Comparison of ENCODE assay signal across 7 cellular contexts in genomic region chr2:23926750-23927627, GRCh38. TPM values are rescaled to one million over a fixed set of nuclear protein-coding genes. Genes with fewer than 3 reads are reported as not detected.
A peak's percentile ranks its signal among the peaks of the same experiment; 100 is the strongest.
DNase-seq lines count a peak whose midpoint lies in the region; ATAC-seq and TF ChIP-seq lines count a peak whose summit lies in the region.

TSS of gene ATAD2B (minus strand) at chr2:23927123. CDS start at chr2:23926770, 353 bp downstream.

- peak within 1 kb of the TSS; percentile 99 for H3K27ac ChIP-seq in ascending aorta

- peaks cover 0 to 7% of the 10 kb centered on the region in 2 donors for H3K36me3 ChIP-seq in ascending aorta

- DNase-seq in NCI-H187 treated with DMSO at 0.1 percent for 48 hours (lab: John Stamatoyannopoulos, UW) (peak; percentile 90), ascending aorta (ENCODE audit: low spot score in 2 of 2) (peak; percentile 54 to 94), hepatic stellate cell (ENCODE audit: low spot score) (peak; percentile 94), renal cortical epithelial cell (ENCODE audit: low read depth) (peak; percentile 78)

- H3K4me3 ChIP-seq in ascending aorta, result peak within 1 kb of the TSS; percentile 90

- H3K9me3 ChIP-seq in ascending aorta, result no peaks in the 10 kb centered on the region

- peaks cover 0 to 20% of the 10 kb centered on the region in 2 donors for H3K4me1 ChIP-seq in ascending aorta

- intact Hi-C loops in T-helper 2 cell treated with Interferon-gamma antibody and Interleukin-4, amounts not matched to agents 100 ng/mL and 5 ng/mL, for 36 hours (cut with micrococcal nuclease), result loop anchor here (1.0 to 10.0 kb wide), 10 partner anchors 13 to 1045 kb away; partner anchors contain the start of genes DNAJC27, FAM228B, ITSN2 and KLHL29
- intact Hi-C loops in ascending aorta (cut with DNase I), result loop anchor here (1.0 to 10.0 kb wide), 7 partner anchors 13 to 865 kb away; partner anchors contain the start of genes CENPO, FAM228B, KLHL29 and PFN4

- TF ChIP-seq CTCF in ascending aorta (IDR thresholded peaks at IDR 0.05), result peak; percentile 66 to 85 (median 82)

- no peaks in the 10 kb centered on the region for H3K27me3 ChIP-seq in ascending aorta

- ATAC-seq in GM18502 (IDR thresholded peaks at IDR 0.05; ENCODE audit: poor library complexity, unreplicated experiment) (peak; percentile 80), HG02970 (IDR thresholded peaks at IDR 0.05; ENCODE audit: low FRiP score, unreplicated experiment) (peak; percentile 80)

RNA-seq across cellular contexts. Expression of gene ATAD2B, which starts in this region (rescaled TPM):
- total RNA-seq in T-helper 2 cell treated with Interferon-gamma antibody and Interleukin-4, amounts not matched to agents 100 ng/mL and 5 ng/mL, for 36 hours, result 25.5 and 28.8 TPM in 2 replicates
- 8.4 TPM for total RNA-seq in ascending aorta
- total RNA-seq in renal cortical epithelial cell, result 6.4 and 16.8 TPM in 2 replicates

Comparison
In these comparisons a context has a peak if more than half of its experiments do, and no peak if none do; other contexts are left out.
1. Peak in every context shown above with its lines: DNase-seq, ATAC-seq, H3K4me3 ChIP-seq and H3K27ac ChIP-seq.